In the genomic region with DNA sequence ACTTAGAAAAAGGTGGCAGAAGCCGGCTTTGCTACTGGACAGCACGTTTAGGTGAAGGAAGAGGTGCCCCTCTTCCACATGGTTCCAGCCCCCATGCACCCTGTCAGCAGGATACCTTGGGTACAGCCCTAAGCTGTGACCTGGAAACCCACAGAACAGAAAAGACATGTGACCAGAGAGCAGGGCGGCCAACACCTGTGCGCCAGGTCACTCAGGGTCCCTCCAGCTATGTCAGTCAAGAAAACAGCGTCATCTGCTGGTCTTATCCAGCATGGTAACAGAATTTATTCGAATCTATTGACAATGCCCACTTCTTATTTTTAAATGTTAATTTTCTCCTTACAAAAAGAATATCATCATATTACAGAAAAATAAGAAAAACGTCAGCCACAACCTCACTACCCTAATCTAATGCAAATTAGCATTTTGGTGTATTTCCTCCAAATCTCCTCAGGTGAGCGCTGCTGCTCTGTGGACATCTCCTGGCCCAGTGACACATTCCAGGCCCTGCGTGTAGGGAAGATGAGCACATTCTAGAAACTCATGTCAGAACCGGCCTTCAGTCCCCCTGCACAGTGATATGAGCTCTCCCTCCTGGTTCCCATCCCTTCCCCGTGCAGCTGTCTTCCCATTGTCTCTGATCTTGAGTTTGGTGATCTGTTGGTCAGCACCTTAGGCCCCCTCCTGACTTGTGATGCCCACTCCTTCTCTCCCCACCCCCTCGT, we compare ENCODE assay signal across 1 cellular context.
TF ChIP-seq lines count a peak whose summit lies in the region.

No MANE protein-coding gene starts in this region.

TF ChIP-seq in HepG2, 621 proteins besides CTCF, POLR2A, EP300 and RAD21 (continued from another document and continues in another):
- TF ChIP-seq, protein P1, sequence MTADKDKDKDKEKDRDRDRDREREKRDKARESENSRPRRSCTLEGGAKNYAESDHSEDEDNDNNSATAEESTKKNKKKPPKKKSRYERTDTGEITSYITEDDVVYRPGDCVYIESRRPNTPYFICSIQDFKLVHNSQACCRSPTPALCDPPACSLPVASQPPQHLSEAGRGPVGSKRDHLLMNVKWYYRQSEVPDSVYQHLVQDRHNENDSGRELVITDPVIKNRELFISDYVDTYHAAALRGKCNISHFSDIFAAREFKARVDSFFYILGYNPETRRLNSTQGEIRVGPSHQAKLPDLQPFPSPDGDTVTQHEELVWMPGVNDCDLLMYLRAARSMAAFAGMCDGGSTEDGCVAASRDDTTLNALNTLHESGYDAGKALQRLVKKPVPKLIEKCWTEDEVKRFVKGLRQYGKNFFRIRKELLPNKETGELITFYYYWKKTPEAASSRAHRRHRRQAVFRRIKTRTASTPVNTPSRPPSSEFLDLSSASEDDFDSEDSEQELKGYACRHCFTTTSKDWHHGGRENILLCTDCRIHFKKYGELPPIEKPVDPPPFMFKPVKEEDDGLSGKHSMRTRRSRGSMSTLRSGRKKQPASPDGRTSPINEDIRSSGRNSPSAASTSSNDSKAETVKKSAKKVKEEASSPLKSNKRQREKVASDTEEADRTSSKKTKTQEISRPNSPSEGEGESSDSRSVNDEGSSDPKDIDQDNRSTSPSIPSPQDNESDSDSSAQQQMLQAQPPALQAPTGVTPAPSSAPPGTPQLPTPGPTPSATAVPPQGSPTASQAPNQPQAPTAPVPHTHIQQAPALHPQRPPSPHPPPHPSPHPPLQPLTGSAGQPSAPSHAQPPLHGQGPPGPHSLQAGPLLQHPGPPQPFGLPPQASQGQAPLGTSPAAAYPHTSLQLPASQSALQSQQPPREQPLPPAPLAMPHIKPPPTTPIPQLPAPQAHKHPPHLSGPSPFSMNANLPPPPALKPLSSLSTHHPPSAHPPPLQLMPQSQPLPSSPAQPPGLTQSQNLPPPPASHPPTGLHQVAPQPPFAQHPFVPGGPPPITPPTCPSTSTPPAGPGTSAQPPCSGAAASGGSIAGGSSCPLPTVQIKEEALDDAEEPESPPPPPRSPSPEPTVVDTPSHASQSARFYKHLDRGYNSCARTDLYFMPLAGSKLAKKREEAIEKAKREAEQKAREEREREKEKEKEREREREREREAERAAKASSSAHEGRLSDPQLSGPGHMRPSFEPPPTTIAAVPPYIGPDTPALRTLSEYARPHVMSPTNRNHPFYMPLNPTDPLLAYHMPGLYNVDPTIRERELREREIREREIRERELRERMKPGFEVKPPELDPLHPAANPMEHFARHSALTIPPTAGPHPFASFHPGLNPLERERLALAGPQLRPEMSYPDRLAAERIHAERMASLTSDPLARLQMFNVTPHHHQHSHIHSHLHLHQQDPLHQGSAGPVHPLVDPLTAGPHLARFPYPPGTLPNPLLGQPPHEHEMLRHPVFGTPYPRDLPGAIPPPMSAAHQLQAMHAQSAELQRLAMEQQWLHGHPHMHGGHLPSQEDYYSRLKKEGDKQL (CRISPR knock-in tag; IDR thresholded peaks at IDR 0.05; ENCODE audit: low read depth) = no peak
- TF ChIP-seq, protein P2, sequence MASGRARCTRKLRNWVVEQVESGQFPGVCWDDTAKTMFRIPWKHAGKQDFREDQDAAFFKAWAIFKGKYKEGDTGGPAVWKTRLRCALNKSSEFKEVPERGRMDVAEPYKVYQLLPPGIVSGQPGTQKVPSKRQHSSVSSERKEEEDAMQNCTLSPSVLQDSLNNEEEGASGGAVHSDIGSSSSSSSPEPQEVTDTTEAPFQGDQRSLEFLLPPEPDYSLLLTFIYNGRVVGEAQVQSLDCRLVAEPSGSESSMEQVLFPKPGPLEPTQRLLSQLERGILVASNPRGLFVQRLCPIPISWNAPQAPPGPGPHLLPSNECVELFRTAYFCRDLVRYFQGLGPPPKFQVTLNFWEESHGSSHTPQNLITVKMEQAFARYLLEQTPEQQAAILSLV (CRISPR knock-in tag; IDR thresholded peaks at IDR 0.05; ENCODE audit: borderline replicate concordance) = 0 out of 2 replicates have a peak, but pooled peaks have one; percentile 35
- no peak for TF ChIP-seq NPAS2 (CRISPR knock-in tag; IDR thresholded peaks at IDR 0.05; ENCODE audit: borderline replicate concordance)
- peak; percentile 52 for TF ChIP-seq TEAD3 (CRISPR knock-in tag; optimal IDR thresholded peaks at IDR 0.05; ENCODE audit: borderline replicate concordance)
- TF ChIP-seq FOXA1 (IDR thresholded peaks at IDR 0.05) = no peak
- TF ChIP-seq FOXA1 (CRISPR knock-in tag; IDR thresholded peaks at IDR 0.05) = peak; percentile 38; the same call in 1 of the 2 replicates
- TF ChIP-seq, protein P3, sequence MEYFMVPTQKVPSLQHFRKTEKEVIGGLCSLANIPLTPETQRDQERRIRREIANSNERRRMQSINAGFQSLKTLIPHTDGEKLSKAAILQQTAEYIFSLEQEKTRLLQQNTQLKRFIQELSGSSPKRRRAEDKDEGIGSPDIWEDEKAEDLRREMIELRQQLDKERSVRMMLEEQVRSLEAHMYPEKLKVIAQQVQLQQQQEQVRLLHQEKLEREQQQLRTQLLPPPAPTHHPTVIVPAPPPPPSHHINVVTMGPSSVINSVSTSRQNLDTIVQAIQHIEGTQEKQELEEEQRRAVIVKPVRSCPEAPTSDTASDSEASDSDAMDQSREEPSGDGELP (IDR thresholded peaks at IDR 0.05; ENCODE audit: borderline replicate concordance, low read depth) = peak; percentile 19; the same call in 1 of the 2 replicates
- TF ChIP-seq, protein P4, sequence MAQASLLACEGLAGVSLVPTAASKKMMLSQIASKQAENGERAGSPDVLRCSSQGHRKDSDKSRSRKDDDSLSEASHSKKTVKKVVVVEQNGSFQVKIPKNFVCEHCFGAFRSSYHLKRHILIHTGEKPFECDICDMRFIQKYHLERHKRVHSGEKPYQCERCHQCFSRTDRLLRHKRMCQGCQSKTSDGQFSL (CRISPR knock-in tag; IDR thresholded peaks at IDR 0.05) = no peak
- TF ChIP-seq, protein P5, sequence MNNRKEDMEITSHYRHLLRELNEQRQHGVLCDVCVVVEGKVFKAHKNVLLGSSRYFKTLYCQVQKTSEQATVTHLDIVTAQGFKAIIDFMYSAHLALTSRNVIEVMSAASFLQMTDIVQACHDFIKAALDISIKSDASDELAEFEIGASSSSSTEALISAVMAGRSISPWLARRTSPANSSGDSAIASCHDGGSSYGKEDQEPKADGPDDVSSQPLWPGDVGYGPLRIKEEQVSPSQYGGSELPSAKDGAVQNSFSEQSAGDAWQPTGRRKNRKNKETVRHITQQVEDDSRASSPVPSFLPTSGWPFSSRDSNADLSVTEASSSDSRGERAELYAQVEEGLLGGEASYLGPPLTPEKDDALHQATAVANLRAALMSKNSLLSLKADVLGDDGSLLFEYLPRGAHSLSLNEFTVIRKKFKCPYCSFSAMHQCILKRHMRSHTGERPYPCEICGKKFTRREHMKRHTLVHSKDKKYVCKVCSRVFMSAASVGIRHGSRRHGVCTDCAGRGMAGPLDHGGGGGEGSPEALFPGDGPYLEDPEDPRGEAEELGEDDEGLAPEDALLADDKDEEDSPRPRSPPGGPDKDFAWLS (CRISPR knock-in tag; IDR thresholded peaks at IDR 0.05; ENCODE audit: borderline replicate concordance) = no peak
- no peak for TF ChIP-seq JUN (CRISPR knock-in tag; IDR thresholded peaks at IDR 0.05)
- TF ChIP-seq GATAD2A (CRISPR knock-in tag; IDR thresholded peaks at IDR 0.05) = peak; percentile 48; the same call in 1 of the 2 replicates
- 0 out of 2 replicates have a peak, but pooled peaks have one; percentile 50 for TF ChIP-seq KAT8 (CRISPR knock-in tag; IDR thresholded peaks at IDR 0.05)
- no peak for TF ChIP-seq ZNF546 (CRISPR knock-in tag; conservative IDR thresholded peaks at IDR 0.05)
- TF ChIP-seq, protein P6, sequence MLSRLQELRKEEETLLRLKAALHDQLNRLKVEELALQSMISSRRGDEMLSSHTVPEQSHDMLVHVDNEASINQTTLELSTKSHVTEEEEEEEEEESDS (CRISPR knock-in tag; IDR thresholded peaks at IDR 0.05; ENCODE audit: borderline replicate concordance) = no peak
- peak; percentile 17; the same call in 1 of the 2 replicates for TF ChIP-seq FOSL2 (CRISPR knock-in tag; IDR thresholded peaks at IDR 0.05)
- no peak for TF ChIP-seq SSRP1 (CRISPR knock-in tag; IDR thresholded peaks at IDR 0.05)
- TF ChIP-seq PHF20 (CRISPR knock-in tag; IDR thresholded peaks at IDR 0.05) = no peak
- TF ChIP-seq KDM2A (CRISPR knock-in tag; IDR thresholded peaks at IDR 0.05; ENCODE audit: borderline replicate concordance, low read depth) = peak; percentile 56; the same call in 1 of the 2 replicates
- TF ChIP-seq, protein P7, sequence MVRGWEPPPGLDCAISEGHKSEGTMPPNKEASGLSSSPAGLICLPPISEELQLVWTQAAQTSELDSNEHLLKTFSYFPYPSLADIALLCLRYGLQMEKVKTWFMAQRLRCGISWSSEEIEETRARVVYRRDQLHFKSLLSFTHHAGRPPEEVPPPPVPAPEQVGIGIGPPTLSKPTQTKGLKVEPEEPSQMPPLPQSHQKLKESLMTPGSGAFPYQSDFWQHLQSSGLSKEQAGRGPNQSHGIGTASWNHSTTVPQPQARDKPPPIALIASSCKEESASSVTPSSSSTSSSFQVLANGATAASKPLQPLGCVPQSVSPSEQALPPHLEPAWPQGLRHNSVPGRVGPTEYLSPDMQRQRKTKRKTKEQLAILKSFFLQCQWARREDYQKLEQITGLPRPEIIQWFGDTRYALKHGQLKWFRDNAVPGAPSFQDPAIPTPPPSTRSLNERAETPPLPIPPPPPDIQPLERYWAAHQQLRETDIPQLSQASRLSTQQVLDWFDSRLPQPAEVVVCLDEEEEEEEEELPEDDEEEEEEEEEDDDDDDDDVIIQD (CRISPR knock-in tag; IDR thresholded peaks at IDR 0.05; ENCODE audit: low read depth) = peak; percentile 60; the same call in 1 of the 2 replicates
- TF ChIP-seq NR2F6 (IDR thresholded peaks at IDR 0.05) = peak; percentile 77
- TF ChIP-seq NR2F6 (CRISPR knock-in tag; IDR thresholded peaks at IDR 0.05) = peak; percentile 82
- peak; percentile 31; the same call in 1 of the 2 replicates for TF ChIP-seq BCL6 (CRISPR knock-in tag; IDR thresholded peaks at IDR 0.05)
- TF ChIP-seq, protein P8, sequence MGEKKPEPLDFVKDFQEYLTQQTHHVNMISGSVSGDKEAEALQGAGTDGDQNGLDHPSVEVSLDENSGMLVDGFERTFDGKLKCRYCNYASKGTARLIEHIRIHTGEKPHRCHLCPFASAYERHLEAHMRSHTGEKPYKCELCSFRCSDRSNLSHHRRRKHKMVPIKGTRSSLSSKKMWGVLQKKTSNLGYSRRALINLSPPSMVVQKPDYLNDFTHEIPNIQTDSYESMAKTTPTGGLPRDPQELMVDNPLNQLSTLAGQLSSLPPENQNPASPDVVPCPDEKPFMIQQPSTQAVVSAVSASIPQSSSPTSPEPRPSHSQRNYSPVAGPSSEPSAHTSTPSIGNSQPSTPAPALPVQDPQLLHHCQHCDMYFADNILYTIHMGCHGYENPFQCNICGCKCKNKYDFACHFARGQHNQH (CRISPR knock-in tag; IDR thresholded peaks at IDR 0.05) = peak; percentile 44; the same call in 1 of the 2 replicates
- TF ChIP-seq ZNF484 (CRISPR knock-in tag; IDR thresholded peaks at IDR 0.05; ENCODE audit: borderline replicate concordance, low read depth) = no peak
- 0 out of 2 replicates have a peak, but pooled peaks have one; percentile 21 for TF ChIP-seq ZNF317 (CRISPR knock-in tag; IDR thresholded peaks at IDR 0.05)
- no peak for TF ChIP-seq MTF1 (CRISPR knock-in tag; IDR thresholded peaks at IDR 0.05)
- no peak for TF ChIP-seq ZKSCAN1 (IDR thresholded peaks at IDR 0.05; ENCODE audit: low read length)
- TF ChIP-seq LCORL (IDR thresholded peaks at IDR 0.05) = no peak
- no peak for TF ChIP-seq LCORL (CRISPR knock-in tag; IDR thresholded peaks at IDR 0.05)
- peak; percentile 56 for TF ChIP-seq TARDBP (CRISPR knock-in tag; IDR thresholded peaks at IDR 0.05)
- 0 out of 2 replicates have a peak, but pooled peaks have one; percentile 68 for TF ChIP-seq ZNF674 (CRISPR knock-in tag; IDR thresholded peaks at IDR 0.05; ENCODE audit: low read depth)
- TF ChIP-seq SALL1 (CRISPR knock-in tag; IDR thresholded peaks at IDR 0.05) = peak; percentile 47; the same call in 1 of the 2 replicates
- TF ChIP-seq GATAD1 (CRISPR knock-in tag; IDR thresholded peaks at IDR 0.05) = no peak
- TF ChIP-seq, protein P9, sequence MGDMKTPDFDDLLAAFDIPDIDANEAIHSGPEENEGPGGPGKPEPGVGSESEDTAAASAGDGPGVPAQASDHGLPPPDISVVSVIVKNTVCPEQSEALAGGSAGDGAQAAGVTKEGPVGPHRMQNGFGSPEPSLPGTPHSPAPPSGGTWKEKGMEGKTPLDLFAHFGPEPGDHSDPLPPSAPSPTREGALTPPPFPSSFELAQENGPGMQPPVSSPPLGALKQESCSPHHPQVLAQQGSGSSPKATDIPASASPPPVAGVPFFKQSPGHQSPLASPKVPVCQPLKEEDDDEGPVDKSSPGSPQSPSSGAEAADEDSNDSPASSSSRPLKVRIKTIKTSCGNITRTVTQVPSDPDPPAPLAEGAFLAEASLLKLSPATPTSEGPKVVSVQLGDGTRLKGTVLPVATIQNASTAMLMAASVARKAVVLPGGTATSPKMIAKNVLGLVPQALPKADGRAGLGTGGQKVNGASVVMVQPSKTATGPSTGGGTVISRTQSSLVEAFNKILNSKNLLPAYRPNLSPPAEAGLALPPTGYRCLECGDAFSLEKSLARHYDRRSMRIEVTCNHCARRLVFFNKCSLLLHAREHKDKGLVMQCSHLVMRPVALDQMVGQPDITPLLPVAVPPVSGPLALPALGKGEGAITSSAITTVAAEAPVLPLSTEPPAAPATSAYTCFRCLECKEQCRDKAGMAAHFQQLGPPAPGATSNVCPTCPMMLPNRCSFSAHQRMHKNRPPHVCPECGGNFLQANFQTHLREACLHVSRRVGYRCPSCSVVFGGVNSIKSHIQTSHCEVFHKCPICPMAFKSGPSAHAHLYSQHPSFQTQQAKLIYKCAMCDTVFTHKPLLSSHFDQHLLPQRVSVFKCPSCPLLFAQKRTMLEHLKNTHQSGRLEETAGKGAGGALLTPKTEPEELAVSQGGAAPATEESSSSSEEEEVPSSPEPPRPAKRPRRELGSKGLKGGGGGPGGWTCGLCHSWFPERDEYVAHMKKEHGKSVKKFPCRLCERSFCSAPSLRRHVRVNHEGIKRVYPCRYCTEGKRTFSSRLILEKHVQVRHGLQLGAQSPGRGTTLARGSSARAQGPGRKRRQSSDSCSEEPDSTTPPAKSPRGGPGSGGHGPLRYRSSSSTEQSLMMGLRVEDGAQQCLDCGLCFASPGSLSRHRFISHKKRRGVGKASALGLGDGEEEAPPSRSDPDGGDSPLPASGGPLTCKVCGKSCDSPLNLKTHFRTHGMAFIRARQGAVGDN (CRISPR knock-in tag; IDR thresholded peaks at IDR 0.05) = peak; percentile 35
- TF ChIP-seq FOXA3 (CRISPR knock-in tag; IDR thresholded peaks at IDR 0.05) = peak; percentile 59
- no peak for TF ChIP-seq ZNF326 (CRISPR knock-in tag; IDR thresholded peaks at IDR 0.05; ENCODE audit: borderline replicate concordance)
- TF ChIP-seq NFIB (CRISPR knock-in tag; IDR thresholded peaks at IDR 0.05; ENCODE audit: borderline replicate concordance) = no peak
- TF ChIP-seq ZFX (CRISPR knock-in tag; IDR thresholded peaks at IDR 0.05; ENCODE audit: low read depth) = peak; percentile 23; the same call in 1 of the 2 replicates
- no peak for TF ChIP-seq MBD4 (IDR thresholded peaks at IDR 0.05; ENCODE audit: borderline replicate concordance, low read length)
- peak; percentile 88 for TF ChIP-seq SMC3 (IDR thresholded peaks at IDR 0.05; ENCODE audit: low read length)
- TF ChIP-seq, protein P10, sequence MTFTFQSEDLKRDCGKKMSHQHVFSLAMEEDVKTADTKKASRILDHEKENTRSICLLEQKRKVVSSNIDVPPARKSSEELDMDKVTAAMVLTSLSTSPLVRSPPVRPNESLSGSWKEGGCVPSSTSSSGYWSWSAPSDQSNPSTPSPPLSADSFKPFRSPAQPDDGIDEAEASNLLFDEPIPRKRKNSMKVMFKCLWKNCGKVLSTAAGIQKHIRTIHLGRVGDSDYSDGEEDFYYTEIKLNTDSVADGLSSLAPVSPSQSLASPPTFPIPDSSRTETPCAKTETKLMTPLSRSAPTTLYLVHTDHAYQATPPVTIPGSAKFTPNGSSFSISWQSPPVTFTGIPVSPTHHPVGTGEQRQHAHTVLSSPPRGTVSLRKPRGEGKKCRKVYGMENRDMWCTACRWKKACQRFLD (CRISPR knock-in tag; IDR thresholded peaks at IDR 0.05; ENCODE audit: borderline replicate concordance) = no peak
